8 cellular contexts compared by ENCODE assay signal in the genomic region with DNA sequence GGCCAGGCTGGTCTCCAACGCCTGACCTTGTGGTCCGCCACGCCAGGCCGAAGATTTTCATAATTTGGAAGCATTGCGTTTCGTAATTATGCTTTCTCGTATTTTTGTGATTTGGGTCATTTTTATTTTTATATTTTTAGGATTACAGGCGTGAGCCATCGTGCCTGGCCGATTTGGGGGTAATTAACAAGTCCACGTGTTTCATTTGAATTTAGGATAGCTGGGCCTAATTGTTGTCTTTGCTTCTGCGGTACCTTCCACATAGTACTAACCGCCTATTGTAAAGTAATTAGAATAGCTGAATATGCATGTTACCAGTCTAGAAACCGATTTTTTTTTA. TPM values are rescaled to one million over a fixed set of nuclear protein-coding genes. Genes with fewer than 3 reads are reported as not detected.
A peak's percentile ranks its signal among the peaks of the same experiment; 100 is the strongest.
DNase-seq lines count a peak whose midpoint lies in the region; ATAC-seq lines count a peak whose summit lies in the region.

No MANE protein-coding gene starts in this region.

- DNase-seq in DMS 273 (lab: John Stamatoyannopoulos, UW; ENCODE audit: unreplicated experiment) (peak; percentile 50), DMS 273 treated with DMSO at 0.1 percent for 48 hours (lab: John Stamatoyannopoulos, UW) (no peak), dedifferentiated amniotic fluid mesenchymal stem cell (ENCODE audit: extremely low spot score) (no peak), SKM-1 treated with dmso at 0.1 percent for 144 hours (lab: John Stamatoyannopoulos, UW; ENCODE audit: unreplicated experiment) (no peak)
- no peak for DNase-seq in activated CD4-positive, alpha-beta memory T cell treated with anti-CD3 and anti-CD28 coated beads for 36 hours
- no peak for DNase-seq in stimulated activated naive CD8-positive, alpha-beta T cell treated with anti-CD3 and anti-CD28 coated beads, Interleukin-15, amount 100 ng/mL, for 72 hours

- H3K36me3 Mint-ChIP-seq in activated CD4-positive, alpha-beta memory T cell treated with anti-CD3 and anti-CD28 coated beads for 36 hours: peaks cover 64% of the 10 kb centered on the region

- intact Hi-C loops in activated CD4-positive, alpha-beta memory T cell treated with anti-CD3 and anti-CD28 coated beads for 36 hours (cut with micrococcal nuclease): loop anchor here (1.0 to 5.0 kb wide), 3 partner anchors 11 to 380 kb away; no protein-coding TSS in a partner anchor

- H3K9ac ChIP-seq in iPS-18a (ENCODE audit: low read length): peak overlapping the region; percentile 93

- peaks cover 6% of the 10 kb centered on the region for H3K27me3 Mint-ChIP-seq in activated CD4-positive, alpha-beta memory T cell treated with anti-CD3 and anti-CD28 coated beads for 36 hours
- H3K27me3 Mint-ChIP-seq in stimulated activated naive CD8-positive, alpha-beta T cell treated with anti-CD3 and anti-CD28 coated beads, Interleukin-15, amount 100 ng/mL, for 72 hours: no peaks in the 10 kb centered on the region

- peaks cover 19% of the 10 kb centered on the region for H3K4me1 ChIP-seq in iPS-18a (ENCODE audit: control insufficient read depth, low read depth, low read length)

- peak overlapping the region; percentile 97 for H3K27ac Mint-ChIP-seq in activated CD4-positive, alpha-beta memory T cell treated with anti-CD3 and anti-CD28 coated beads for 36 hours
- H3K27ac Mint-ChIP-seq in stimulated activated naive CD8-positive, alpha-beta T cell treated with anti-CD3 and anti-CD28 coated beads, Interleukin-15, amount 100 ng/mL, for 72 hours: peak overlapping the region; percentile 98 to 100

- peak overlapping the region; percentile 97 for H3K4me3 Mint-ChIP-seq in activated CD4-positive, alpha-beta memory T cell treated with anti-CD3 and anti-CD28 coated beads for 36 hours
- peak overlapping the region; percentile 94 to 95 for H3K4me3 Mint-ChIP-seq in stimulated activated naive CD8-positive, alpha-beta T cell treated with anti-CD3 and anti-CD28 coated beads, Interleukin-15, amount 100 ng/mL, for 72 hours

- no peak for ATAC-seq in stimulated activated naive CD8-positive, alpha-beta T cell treated with anti-CD3 and anti-CD28 coated beads, Interleukin-15, amount 100 ng/mL, for 72 hours
- no peak for ATAC-seq in GM21723 (IDR thresholded peaks at IDR 0.05; ENCODE audit: unreplicated experiment)

- peak overlapping the region; percentile 65 for H3K4me3 ChIP-seq in iPS-18a (ENCODE audit: low read length)

- peak overlapping the region; percentile 46 for H3K27ac ChIP-seq in iPS-18a (ENCODE audit: low read length)

- H3K36me3 ChIP-seq in iPS-18a (ENCODE audit: control insufficient read depth, low read depth, low read length): peaks cover 52% of the 10 kb centered on the region

- H3K4me1 Mint-ChIP-seq in activated CD4-positive, alpha-beta memory T cell treated with anti-CD3 and anti-CD28 coated beads for 36 hours (ENCODE audit: low read depth): peaks cover 38% of the 10 kb centered on the region
- H3K4me1 Mint-ChIP-seq in stimulated activated naive CD8-positive, alpha-beta T cell treated with anti-CD3 and anti-CD28 coated beads, Interleukin-15, amount 100 ng/mL, for 72 hours: peaks cover 44% of the 10 kb centered on the region

- H3K9me3 Mint-ChIP-seq in activated CD4-positive, alpha-beta memory T cell treated with anti-CD3 and anti-CD28 coated beads for 36 hours: peaks cover 3% of the 10 kb centered on the region
- H3K9me3 Mint-ChIP-seq in stimulated activated naive CD8-positive, alpha-beta T cell treated with anti-CD3 and anti-CD28 coated beads, Interleukin-15, amount 100 ng/mL, for 72 hours: no peaks in the 10 kb centered on the region

- POLR2A ChIA-PET in activated CD4-positive, alpha-beta memory T cell treated with anti-CD3 and anti-CD28 coated beads for 36 hours (lab: Charles Lee): interaction anchor here (0.7 to 9.7 kb wide), 13 partner anchors 9 to 258 kb away, joined by 3 to 180 read pairs (median 5); a partner anchor contains a TSS

- CTCF ChIA-PET in activated CD4-positive, alpha-beta memory T cell treated with anti-CD3 and anti-CD28 coated beads for 36 hours (lab: Charles Lee): interaction anchor here (1.1 to 1.4 kb wide), 2 partner anchors 45 to 258 kb away, joined by 4 read pairs; no protein-coding TSS in a partner anchor

- no peaks in the 10 kb centered on the region for H3K9me3 ChIP-seq in iPS-18a (ENCODE audit: control insufficient read depth, low read depth, low read length)

- H3K27me3 ChIP-seq in iPS-18a (ENCODE audit: control insufficient read depth, insufficient read depth, low read length): no peaks in the 10 kb centered on the region

RNA-seq across cellular contexts. Expression of a gene that starts 1.0 kb away (rescaled TPM):
- total RNA-seq in activated CD4-positive, alpha-beta memory T cell treated with anti-CD3 and anti-CD28 coated beads for 36 hours: 10 to 100 TPM; 83.5 to 86.1 TPM

RNA-seq across cellular contexts. Expression of a gene that starts 46.0 kb away (rescaled TPM):
- 10 to 100 TPM; 57.3 to 59.6 TPM for total RNA-seq in activated CD4-positive, alpha-beta memory T cell treated with anti-CD3 and anti-CD28 coated beads for 36 hours
